29 cellular contexts compared by ENCODE assay signal in the genomic region with DNA sequence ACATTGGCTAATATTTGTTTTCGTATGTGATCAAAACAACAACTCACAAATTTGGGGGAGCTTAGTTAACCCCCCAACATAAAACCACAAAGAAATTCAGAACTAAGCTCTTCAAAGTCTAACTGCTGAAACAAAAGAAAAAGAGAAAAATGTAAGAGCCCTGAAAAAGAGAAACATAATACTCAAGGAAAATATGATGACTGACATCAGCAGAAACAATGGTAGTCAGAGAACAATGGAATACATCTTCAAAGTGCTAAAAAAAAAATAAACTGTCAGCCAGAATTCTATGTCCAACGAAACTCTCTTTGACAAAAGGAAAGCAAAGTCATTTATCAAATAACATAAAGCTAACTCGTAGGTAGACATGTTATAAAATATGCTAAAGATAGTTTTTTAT.
"Had no signal": no experiment of that assay in that cellular context is flagged by ENCODE, and none has a peak within 500 bp of the region (broad histone marks: within the 10 kb centered on the region; RNA-seq: fewer than 3 reads in every experiment).

No MANE protein-coding gene starts in this region.

- H3K4me3 ChIP-seq: left lung, lower lobe of right lung, neural progenitor cell, psoas muscle, right lobe of liver, smooth muscle cell, stomach, testis, thyroid gland, transverse colon, upper lobe of left lung had no signal

- H3K4me1 ChIP-seq: left lung, lower lobe of right lung, neural progenitor cell, parathyroid adenoma, psoas muscle, right lobe of liver, stomach, testis, thyroid gland, transverse colon, upper lobe of left lung had no signal

- H3K27me3 ChIP-seq: left lung, neural progenitor cell, neutrophil, right lobe of liver, stomach, testis, thyroid gland, transverse colon, upper lobe of left lung had no signal

- H3K4me3 Mint-ChIP-seq: immature natural killer cell; naive B cell; natural killer cell; nephron progenitor cell; neural progenitor cell; stimulated activated naive B cell treated with anti-CD40 and anti-IgM and Interleukin-4, amounts not matched to agents 10 μg/mL and 1 μg/mL and 100 μg/mL, for 72 hours had no signal

- H3K36me3 Mint-ChIP-seq: immature natural killer cell; naive B cell; natural killer cell; neural progenitor cell; stimulated activated naive B cell treated with anti-CD40 and anti-IgM and Interleukin-4, amounts not matched to agents 10 μg/mL and 1 μg/mL and 100 μg/mL, for 72 hours had no signal

- H3K79me2 ChIP-seq: parathyroid adenoma had no signal

- H3K9ac ChIP-seq: neural progenitor cell, parathyroid adenoma had no signal

- H3K9me3 ChIP-seq: lower lobe of right lung, neutrophil, psoas muscle, right lobe of liver, testis, thyroid gland, transverse colon had no signal

- H3K27ac Mint-ChIP-seq: immature natural killer cell; natural killer cell; nephron progenitor cell; neural progenitor cell; stimulated activated naive B cell treated with anti-CD40 and anti-IgM and Interleukin-4, amounts not matched to agents 10 μg/mL and 1 μg/mL and 100 μg/mL, for 72 hours had no signal

- H3K4me2 ChIP-seq: neural progenitor cell, smooth muscle cell had no signal

- ATAC-seq: left colon; left lung; lower lobe of right lung; natural killer cell; psoas muscle; right lobe of liver; stimulated activated naive B cell treated with anti-CD40 and anti-IgM and Interleukin-4, amounts not matched to agents 10 μg/mL and 1 μg/mL and 100 μg/mL, for 72 hours; stimulated activated naive CD8-positive, alpha-beta T cell treated with anti-CD3 and anti-CD28 coated beads, Interleukin-15, Interleukin-2, amounts not matched to agents 100 U/mL and 50 U/mL, for 24 hours had no signal

- H3K36me3 ChIP-seq: left lung, lower lobe of right lung, neural progenitor cell, neutrophil, right lobe of liver, stomach, thyroid gland, transverse colon, upper lobe of left lung had no signal

- DNase-seq: hypothalamus; immature natural killer cell; kidney; left colon; left lung; lower lobe of right lung; mammary epithelial cell; mesenchymal stem cell; naive B cell; natural killer cell; nephron progenitor cell; occipital lobe; psoas muscle; right lobe of liver; stimulated activated CD4-positive, alpha-beta T cell treated with anti-CD3 and anti-CD28 coated beads, Interleukin-12 subunit alpha, Interleukin-12 subunit beta, amount 100 ng/mL, for 4 hours; stimulated activated CD4-positive, alpha-beta T cell treated with anti-CD3 and anti-CD28 coated beads, Interleukin-15, amount 100 ng/mL, for 24 hours; stimulated activated CD4-positive, alpha-beta T cell treated with anti-CD3 and anti-CD28 coated beads, Interleukin-2, amount 100 ng/mL, for 24 hours; stimulated activated CD4-positive, alpha-beta T cell treated with anti-CD3 and anti-CD28 coated beads, Interleukin-4, amount 100 ng/mL, for 1 hour; stimulated activated naive B cell treated with anti-CD40 and anti-IgM and Interleukin-4, amounts not matched to agents 10 μg/mL and 1 μg/mL and 100 μg/mL, for 72 hours; stimulated activated naive CD8-positive, alpha-beta T cell treated with anti-CD3 and anti-CD28 coated beads, Interleukin-15, Interleukin-2, amounts not matched to agents 100 U/mL and 50 U/mL, for 24 hours; stomach; testis; thyroid gland; transverse colon; upper lobe of left lung had no signal

- H2AFZ ChIP-seq: neural progenitor cell, parathyroid adenoma had no signal

- H3K4me1 Mint-ChIP-seq: immature natural killer cell, natural killer cell, nephron progenitor cell, neural progenitor cell had no signal

- H3K27ac ChIP-seq: left lung, lower lobe of right lung, neural progenitor cell, neutrophil, parathyroid adenoma, psoas muscle, right lobe of liver, stomach, testis, thyroid gland, transverse colon, upper lobe of left lung had no signal
